ENCODE assay signal across 1 cellular context in the genomic region with DNA sequence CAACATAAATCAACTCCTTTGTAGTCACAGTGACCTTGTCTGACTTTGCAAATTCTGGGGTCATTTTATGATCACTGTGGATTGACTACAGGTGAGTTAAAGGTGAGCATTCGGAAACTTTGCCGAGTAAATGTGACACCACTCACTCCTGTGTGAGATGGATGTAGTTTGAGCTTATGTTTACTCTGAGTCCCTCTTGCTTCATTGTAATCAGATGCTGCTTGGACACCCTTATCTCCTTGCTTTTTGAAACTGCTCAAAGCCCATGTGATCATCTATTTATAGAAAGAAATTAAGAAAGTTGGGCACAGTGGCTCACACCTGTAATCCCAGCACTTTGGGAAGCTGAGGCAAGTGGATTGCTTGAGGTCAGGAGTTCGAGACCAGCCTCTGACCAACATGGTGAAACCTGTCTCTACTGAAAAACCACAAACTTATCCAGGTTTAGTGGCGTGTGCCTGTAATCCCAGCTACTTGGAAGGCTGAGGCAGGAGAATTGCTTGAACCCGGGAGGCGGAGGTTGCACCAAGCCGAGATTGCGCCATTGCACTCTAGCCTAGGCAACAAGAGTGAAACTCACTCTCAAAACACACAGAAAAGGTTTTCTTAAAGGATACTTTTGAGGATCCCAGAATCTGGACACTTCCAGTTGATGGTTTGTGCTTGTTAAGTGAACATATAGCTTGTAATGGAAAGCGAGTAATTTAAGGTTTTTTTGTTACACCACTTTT.
TF ChIP-seq lines count a peak whose summit lies in the region.

No MANE protein-coding gene starts in this region.

TF ChIP-seq in HEK293, 187 proteins besides CTCF, POLR2A, EP300 and RAD21 (continued from another document):
- TF ChIP-seq, protein P1, sequence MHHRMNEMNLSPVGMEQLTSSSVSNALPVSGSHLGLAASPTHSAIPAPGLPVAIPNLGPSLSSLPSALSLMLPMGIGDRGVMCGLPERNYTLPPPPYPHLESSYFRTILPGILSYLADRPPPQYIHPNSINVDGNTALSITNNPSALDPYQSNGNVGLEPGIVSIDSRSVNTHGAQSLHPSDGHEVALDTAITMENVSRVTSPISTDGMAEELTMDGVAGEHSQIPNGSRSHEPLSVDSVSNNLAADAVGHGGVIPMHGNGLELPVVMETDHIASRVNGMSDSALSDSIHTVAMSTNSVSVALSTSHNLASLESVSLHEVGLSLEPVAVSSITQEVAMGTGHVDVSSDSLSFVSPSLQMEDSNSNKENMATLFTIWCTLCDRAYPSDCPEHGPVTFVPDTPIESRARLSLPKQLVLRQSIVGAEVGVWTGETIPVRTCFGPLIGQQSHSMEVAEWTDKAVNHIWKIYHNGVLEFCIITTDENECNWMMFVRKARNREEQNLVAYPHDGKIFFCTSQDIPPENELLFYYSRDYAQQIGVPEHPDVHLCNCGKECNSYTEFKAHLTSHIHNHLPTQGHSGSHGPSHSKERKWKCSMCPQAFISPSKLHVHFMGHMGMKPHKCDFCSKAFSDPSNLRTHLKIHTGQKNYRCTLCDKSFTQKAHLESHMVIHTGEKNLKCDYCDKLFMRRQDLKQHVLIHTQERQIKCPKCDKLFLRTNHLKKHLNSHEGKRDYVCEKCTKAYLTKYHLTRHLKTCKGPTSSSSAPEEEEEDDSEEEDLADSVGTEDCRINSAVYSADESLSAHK (tag by site-specific recombination; IDR thresholded peaks at IDR 0.05): peak; percentile 69
- TF ChIP-seq, protein P2, sequence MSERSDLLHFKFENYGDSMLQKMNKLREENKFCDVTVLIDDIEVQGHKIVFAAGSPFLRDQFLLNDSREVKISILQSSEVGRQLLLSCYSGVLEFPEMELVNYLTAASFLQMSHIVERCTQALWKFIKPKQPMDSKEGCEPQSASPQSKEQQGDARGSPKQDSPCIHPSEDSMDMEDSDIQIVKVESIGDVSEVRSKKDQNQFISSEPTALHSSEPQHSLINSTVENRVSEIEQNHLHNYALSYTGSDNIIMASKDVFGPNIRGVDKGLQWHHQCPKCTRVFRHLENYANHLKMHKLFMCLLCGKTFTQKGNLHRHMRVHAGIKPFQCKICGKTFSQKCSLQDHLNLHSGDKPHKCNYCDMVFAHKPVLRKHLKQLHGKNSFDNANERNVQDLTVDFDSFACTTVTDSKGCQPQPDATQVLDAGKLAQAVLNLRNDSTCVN (tag by site-specific recombination; optimal IDR thresholded peaks at IDR 0.05): no peak
- TF ChIP-seq ZNF621 (tag by site-specific recombination; IDR thresholded peaks at IDR 0.05): no peak
- no peak for TF ChIP-seq ZNF221 (tag by site-specific recombination; IDR thresholded peaks at IDR 0.05; ENCODE audit: borderline replicate concordance)
- no peak for TF ChIP-seq ZNF416 (tag by site-specific recombination; IDR thresholded peaks at IDR 0.05)
- TF ChIP-seq OSR2 (tag by site-specific recombination; IDR thresholded peaks at IDR 0.05): peak; percentile 10; the same call in 1 of the 2 replicates
